8 cellular contexts compared by ENCODE assay signal in the genomic region with DNA sequence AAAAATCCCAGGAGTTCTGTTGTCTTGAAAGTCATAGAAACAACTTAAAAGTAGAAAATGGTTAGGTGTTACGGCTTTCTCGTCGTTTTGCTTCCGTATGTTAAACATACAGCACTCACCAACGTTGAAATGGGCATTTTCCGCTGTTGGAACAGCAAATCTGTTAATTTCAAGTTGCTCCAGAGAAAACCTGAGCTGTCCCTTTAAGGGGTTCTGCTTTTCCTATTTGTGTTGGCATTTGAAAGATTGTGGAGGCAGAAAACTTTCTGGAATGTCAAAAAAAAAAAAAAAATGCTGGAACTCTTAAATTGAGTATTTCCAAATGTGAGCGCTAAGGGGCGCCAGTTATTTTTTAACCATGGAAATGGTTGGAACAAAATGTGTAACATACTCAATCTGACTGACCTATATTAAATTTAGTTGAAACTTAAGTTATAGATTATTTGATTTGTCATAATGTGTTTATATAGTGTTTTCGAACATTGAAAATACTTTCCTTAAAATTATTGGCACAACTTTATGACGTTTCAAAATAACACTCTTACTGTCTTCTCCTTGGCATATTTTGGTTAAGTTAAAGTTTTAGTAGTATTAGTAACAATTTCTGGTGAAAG. TPM values are rescaled to one million over a fixed set of nuclear protein-coding genes. Genes with fewer than 3 reads are reported as not detected.
DNase-seq lines count a peak whose midpoint lies in the region; ATAC-seq and TF ChIP-seq lines count a peak whose summit lies in the region.

No MANE protein-coding gene starts in this region.

- peak overlapping the region; percentile 83 for H3K4me3 ChIP-seq in Caco-2 (ENCODE audit: low read depth, low read length)

- POLR2A ChIA-PET in Caco-2 (lab: Charles Lee): no interaction called here

- DNase-seq in Caco-2 (peak in 1 of 2 experiments; percentile 66), HFFc6 (peak; percentile 80), SK-N-DZ (ENCODE audit: low spot score) (peak; percentile 63), kidney glomerular epithelial cell (lab: John Stamatoyannopoulos, UW) (peak; percentile 91), D341Med (ENCODE audit: low spot score) (no peak), GM19238 (ENCODE audit: insufficient read length, low spot score) (no peak)
- DNase-seq in central memory CD4-positive, alpha-beta T cell: peak; percentile 36
- DNase-seq in stimulated activated effector memory CD8-positive, alpha-beta T cell treated with anti-CD3 and anti-CD28 coated beads, Interleukin-12 subunit alpha, Interleukin-12 subunit beta, amount 100 ng/mL, for 72 hours (ENCODE audit: low spot score in 2 of 2): peak in 1 of 2 donors; percentile 59

- H3K4me1 ChIP-seq in Caco-2: peaks cover 31% of the 10 kb centered on the region

- no peaks in the 10 kb centered on the region for H3K27me3 ChIP-seq in Caco-2 (replicated peaks; ENCODE audit: control insufficient read depth, insufficient read depth, low read length)

- H3K36me3 Mint-ChIP-seq in Caco-2 (ENCODE audit: insufficient read depth, unreplicated experiment) (peaks cover 13% of the 10 kb centered on the region), HFFc6 (ENCODE audit: low read depth) (peaks cover 9% of the 10 kb centered on the region)
- peaks cover 13% of the 10 kb centered on the region for H3K36me3 Mint-ChIP-seq in stimulated activated effector memory CD8-positive, alpha-beta T cell treated with anti-CD3 and anti-CD28 coated beads, Interleukin-12 subunit alpha, Interleukin-12 subunit beta, amount 100 ng/mL, for 72 hours

- intact Hi-C loops in Caco-2 (cut with micrococcal nuclease; ENCODE audit: unreplicated experiment): loop anchor here (1.0 kb wide), 4 partner anchors 92 to 540 kb away; no protein-coding TSS in a partner anchor

- H3K27me3 Mint-ChIP-seq in Caco-2 (ENCODE audit: insufficient read depth, unreplicated experiment): no peaks in the 10 kb centered on the region
- H3K27me3 Mint-ChIP-seq in HFFc6 (ENCODE audit: insufficient read depth): no peaks in the 10 kb centered on the region

- peak overlapping the region; percentile 97 for H3K27ac Mint-ChIP-seq in Caco-2 (ENCODE audit: unreplicated experiment)
- H3K27ac Mint-ChIP-seq in HFFc6: peak overlapping the region; percentile 94
- peak overlapping the region; percentile 89 for H3K27ac Mint-ChIP-seq in stimulated activated effector memory CD8-positive, alpha-beta T cell treated with anti-CD3 and anti-CD28 coated beads, Interleukin-12 subunit alpha, Interleukin-12 subunit beta, amount 100 ng/mL, for 72 hours

- H3K4me1 Mint-ChIP-seq in Caco-2 (ENCODE audit: low read depth, unreplicated experiment) (peaks cover 14% of the 10 kb centered on the region), HFFc6 (ENCODE audit: low read depth) (peaks cover 54% of the 10 kb centered on the region)
- H3K4me1 Mint-ChIP-seq in stimulated activated effector memory CD8-positive, alpha-beta T cell treated with anti-CD3 and anti-CD28 coated beads, Interleukin-12 subunit alpha, Interleukin-12 subunit beta, amount 100 ng/mL, for 72 hours: peaks cover 49% of the 10 kb centered on the region

- H3K9me3 ChIP-seq in Caco-2: no peaks in the 10 kb centered on the region

- no peak for ATAC-seq in stimulated activated effector memory CD8-positive, alpha-beta T cell treated with anti-CD3 and anti-CD28 coated beads, Interleukin-12 subunit alpha, Interleukin-12 subunit beta, amount 100 ng/mL, for 72 hours

- no TSS peak for BruUV-seq in Caco-2 (replicated peaks; lab: Mats Ljungman, UMichigan)

- no peaks in the 10 kb centered on the region for H3K9me3 Mint-ChIP-seq in Caco-2 (ENCODE audit: unreplicated experiment)
- no peaks in the 10 kb centered on the region for H3K9me3 Mint-ChIP-seq in HFFc6
- no peaks in the 10 kb centered on the region for H3K9me3 Mint-ChIP-seq in stimulated activated effector memory CD8-positive, alpha-beta T cell treated with anti-CD3 and anti-CD28 coated beads, Interleukin-12 subunit alpha, Interleukin-12 subunit beta, amount 100 ng/mL, for 72 hours

- CTCF ChIA-PET in Caco-2 (lab: Charles Lee): interaction anchor here (0.6 to 1.0 kb wide), 7 partner anchors 9 to 1734 kb away, joined by 3 to 5 read pairs (median 3); no protein-coding TSS in a partner anchor

- H3K36me3 ChIP-seq in Caco-2 (ENCODE audit: control insufficient read depth, insufficient read depth, low read length): no peaks in the 10 kb centered on the region

- TF ChIP-seq CTCF in Caco-2 (IDR thresholded peaks at IDR 0.05; ENCODE audit: insufficient read depth in 1 of 2, low read depth in 1 of 2, low read length in 1 of 2, severe bottlenecking in 1 of 2, unreplicated experiment in 1 of 2) (peak; percentile 51 to 60), HFFc6 (IDR thresholded peaks at IDR 0.05) (peak; percentile 86)

- peak overlapping the region; percentile 94 for H3K4me3 Mint-ChIP-seq in Caco-2 (ENCODE audit: unreplicated experiment)
- peak overlapping the region; percentile 98 for H3K4me3 Mint-ChIP-seq in HFFc6
- peak overlapping the region; percentile 90 for H3K4me3 Mint-ChIP-seq in stimulated activated effector memory CD8-positive, alpha-beta T cell treated with anti-CD3 and anti-CD28 coated beads, Interleukin-12 subunit alpha, Interleukin-12 subunit beta, amount 100 ng/mL, for 72 hours

RNA-seq across cellular contexts. Expression of a gene that starts 2.2 kb away (rescaled TPM):
- total RNA-seq in Caco-2 (2022): 117 and 134 TPM in 2 replicates
- 10 to 100 TPM; 71.3 to 90.5 (median 85.1) TPM for total RNA-seq in HFFc6 (2021; fragmentation: NEBNext Ultra II Directional; extraction: Animal tissue kit (Norgen Biotek cat#: 25700))
- polyA plus RNA-seq in SK-N-DZ (2014; cell fraction: cytosol; rRNA removed): 42.2 and 62.3 TPM in 2 replicates
- 20.7 and 39.8 TPM in 2 replicates for polyA plus RNA-seq in SK-N-DZ (2014; cell fraction: nucleus; rRNA removed)

Comparison
In these comparisons a context has a peak if more than half of its experiments do, and no peak if none do; other contexts are left out.
1. DNase-seq: peak in HFFc6 (single experiment), SK-N-DZ (single experiment), central memory CD4-positive, alpha-beta T cell (single experiment) and kidney glomerular epithelial cell (single experiment); none in D341Med (single experiment) and GM19238 (single experiment).
2. Peak in every context shown above with its lines, with median percentiles within 50 percentile points of each other: H3K27ac Mint-ChIP-seq and H3K4me3 Mint-ChIP-seq.